In the genomic region with DNA sequence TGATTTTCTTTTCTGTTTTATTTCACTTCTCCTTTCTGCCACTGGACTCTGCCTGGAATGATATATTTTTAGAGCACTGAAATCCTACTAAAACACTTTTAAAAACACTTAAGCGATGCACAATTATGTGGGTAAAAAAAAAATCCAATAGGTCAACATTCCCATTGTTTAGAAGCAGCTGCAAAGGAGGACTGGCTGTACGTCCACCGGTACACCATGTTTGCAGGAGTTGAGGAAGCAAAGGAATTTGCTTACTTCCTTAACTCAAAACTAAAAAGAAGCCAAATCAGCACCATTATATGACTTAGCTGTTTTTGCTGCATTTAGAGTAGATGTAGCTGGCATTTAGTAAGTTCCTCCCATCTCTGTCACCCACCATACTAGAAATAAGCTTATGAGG, we compare ENCODE assay signal across 17 cellular contexts.
"Had no signal": no experiment of that assay in that cellular context is flagged by ENCODE, and none has a peak within 500 bp of the region (broad histone marks: within the 10 kb centered on the region; RNA-seq: fewer than 3 reads in every experiment).

No MANE protein-coding gene starts in this region.

- H3K27ac ChIP-seq: esophagus muscularis mucosa, foreskin keratinocyte, right atrium auricular region, upper lobe of left lung had no signal

- H3K9me3 Mint-ChIP-seq: activated naive CD4-positive, alpha-beta T cell treated with anti-CD3 and anti-CD28 coated beads, Interleukin-2, amount 10 ng/mL, durations not matched to agents 7 days and 5 days; activated T-helper 2 cell treated with anti-CD3 and anti-CD28 coated beads, Interferon-gamma antibody, Interleukin-2, Interleukin-4, amounts not matched to agents 10 μg/mL and 5 μg/mL and 100 μg/mL, durations not matched to agents 14 hours and 24 hours and 36 hours; brain; nephron progenitor cell had no signal

- DNase-seq: activated CD4-positive, alpha-beta T cell treated with anti-CD3 and anti-CD28 coated beads for 48 hours; activated naive CD4-positive, alpha-beta T cell treated with anti-CD3 and anti-CD28 coated beads, Interleukin-2, amount 10 ng/mL, durations not matched to agents 7 days and 5 days; activated T-cell treated with anti-CD3 and anti-CD28 coated beads for 4 hours; foreskin keratinocyte; heart left ventricle; nephron progenitor cell; SK-N-SH; stimulated activated CD4-positive, alpha-beta T cell treated with anti-CD3 and anti-CD28 coated beads, Interleukin-1b, Interleukin-23, amount 100 ng/mL, for 48 hours; stimulated activated naive B cell treated with anti-CD40 and anti-IgM and Interleukin-4, amounts not matched to agents 10 μg/mL and 1 μg/mL and 100 μg/mL, for 72 hours; substantia nigra; upper lobe of left lung had no signal

- H3K4me2 ChIP-seq: SK-N-SH had no signal

- H3K4me3 ChIP-seq: esophagus muscularis mucosa, heart left ventricle, right atrium auricular region, upper lobe of left lung had no signal

- H3K9ac ChIP-seq: SK-N-SH had no signal

- H3K9me3 ChIP-seq: esophagus muscularis mucosa, heart left ventricle, right atrium auricular region, SK-N-SH, upper lobe of left lung had no signal

- H3K36me3 ChIP-seq: esophagus muscularis mucosa, heart left ventricle, right atrium auricular region, upper lobe of left lung had no signal

- H3K4me1 Mint-ChIP-seq: activated naive CD4-positive, alpha-beta T cell treated with anti-CD3 and anti-CD28 coated beads, Interleukin-2, amount 10 ng/mL, durations not matched to agents 7 days and 5 days; memory B cell; nephron progenitor cell; stimulated activated naive B cell treated with anti-CD40 and anti-IgM and Interleukin-4, amounts not matched to agents 10 μg/mL and 1 μg/mL and 100 μg/mL, for 72 hours had no signal

- H3K27me3 Mint-ChIP-seq: activated naive CD4-positive, alpha-beta T cell treated with anti-CD3 and anti-CD28 coated beads, Interleukin-2, amount 10 ng/mL, durations not matched to agents 7 days and 5 days; brain; memory B cell; stimulated activated naive B cell treated with anti-CD40 and anti-IgM and Interleukin-4, amounts not matched to agents 10 μg/mL and 1 μg/mL and 100 μg/mL, for 72 hours had no signal

- H3K4me3 Mint-ChIP-seq: activated naive CD4-positive, alpha-beta T cell treated with anti-CD3 and anti-CD28 coated beads, Interleukin-2, amount 10 ng/mL, durations not matched to agents 7 days and 5 days; brain; memory B cell; nephron progenitor cell; stimulated activated naive B cell treated with anti-CD40 and anti-IgM and Interleukin-4, amounts not matched to agents 10 μg/mL and 1 μg/mL and 100 μg/mL, for 72 hours; WTC11 had no signal

- H3K36me3 Mint-ChIP-seq: activated naive CD4-positive, alpha-beta T cell treated with anti-CD3 and anti-CD28 coated beads, Interleukin-2, amount 10 ng/mL, durations not matched to agents 7 days and 5 days; brain; memory B cell; stimulated activated naive B cell treated with anti-CD40 and anti-IgM and Interleukin-4, amounts not matched to agents 10 μg/mL and 1 μg/mL and 100 μg/mL, for 72 hours had no signal

- H3K4me1 ChIP-seq: foreskin keratinocyte, upper lobe of left lung had no signal

- H3K27ac Mint-ChIP-seq: activated naive CD4-positive, alpha-beta T cell treated with anti-CD3 and anti-CD28 coated beads, Interleukin-2, amount 10 ng/mL, durations not matched to agents 7 days and 5 days; activated T-helper 2 cell treated with anti-CD3 and anti-CD28 coated beads, Interferon-gamma antibody, Interleukin-2, Interleukin-4, amounts not matched to agents 10 μg/mL and 5 μg/mL and 100 μg/mL, durations not matched to agents 14 hours and 24 hours and 36 hours; memory B cell; nephron progenitor cell; stimulated activated naive B cell treated with anti-CD40 and anti-IgM and Interleukin-4, amounts not matched to agents 10 μg/mL and 1 μg/mL and 100 μg/mL, for 72 hours; WTC11 had no signal

- ATAC-seq: foreskin keratinocyte; stimulated activated naive B cell treated with anti-CD40 and anti-IgM and Interleukin-4, amounts not matched to agents 10 μg/mL and 1 μg/mL and 100 μg/mL, for 72 hours; WTC11 had no signal

- H3K27me3 ChIP-seq: esophagus muscularis mucosa, foreskin keratinocyte, heart left ventricle, right atrium auricular region, upper lobe of left lung had no signal
